Comparison of ENCODE assay signal across 10 cellular contexts in genomic region chr2:44949329-44950151, GRCh38. TPM values are rescaled to one million over a fixed set of nuclear protein-coding genes. Genes with fewer than 3 reads are reported as not detected.
DNase-seq lines count a peak whose midpoint lies in the region; ATAC-seq, FAIRE-seq and TF ChIP-seq lines count a peak whose summit lies in the region.
"Had no signal": no experiment of that assay in that cellular context is flagged by ENCODE, and none has a peak within 500 bp of the region (broad histone marks: within the 10 kb centered on the region; RNA-seq: fewer than 3 reads in every experiment).

No MANE protein-coding gene starts in this region.

- intact Hi-C loops in left ventricle myocardium superior (cut with micrococcal nuclease) (loop anchor here (10.0 kb wide), 1 partner anchor 555 kb away; no protein-coding TSS in a partner anchor), cardiac septum (cut with DNase I) (loop anchor here (5.0 to 10.0 kb wide), 2 partner anchors 385 to 907 kb away; no protein-coding TSS in a partner anchor)

- DNase-seq in left ventricle myocardium superior = no peak
- no peak for DNase-seq in cardiac septum (ENCODE audit: low spot score)
- no peak for DNase-seq in coronary artery (ENCODE audit: low spot score)
- DNase-seq in medulla oblongata (ENCODE audit: extremely low spot score) = peak; percentile 43
- no peak for DNase-seq in NCI-H1105 treated with DMSO at 0.1 percent for 48 hours (lab: John Stamatoyannopoulos, UW)
- DNase-seq in stimulated activated CD4-positive, alpha-beta T cell treated with anti-CD3 and anti-CD28 coated beads, Interleukin-1b, Interleukin-23, amount 100 ng/mL, for 48 hours = no peak
- DNase-seq in GM12891 (ENCODE audit: insufficient read length, low spot score) = no peak
- DNase-seq in midbrain (lab: John Stamatoyannopoulos, UW) = no peak
- DNase-seq: activated CD8-positive, alpha-beta memory T cell treated with anti-CD3 and anti-CD28 coated beads, Interleukin-2, amount 50 U/mL, for 48 hours had no signal

- H3K27ac ChIP-seq in coronary artery = no peak overlapping the region

- FAIRE-seq in GM12891 (lab: Jason Lieb, UNC) = no peak

- H3K4me3 ChIP-seq in coronary artery = peak overlapping the region; percentile 53

- ATAC-seq in left ventricle myocardium superior = peak; percentile 64

- no peak for TF ChIP-seq POLR2A in GM12891 (IDR thresholded peaks at IDR 0.05; ENCODE audit: low read depth, low read length)

- no peak for TF ChIP-seq CTCF in coronary artery (IDR thresholded peaks at IDR 0.05)

TF ChIP-seq in GM12891, 5 proteins besides CTCF, POLR2A, EP300 and RAD21:
- TF ChIP-seq POLR2AphosphoS5 (IDR thresholded peaks at IDR 0.05; ENCODE audit: low read depth, low read length) = no peak
- no peak for TF ChIP-seq PAX5 (IDR thresholded peaks at IDR 0.05; ENCODE audit: insufficient read depth, low read length, severe bottlenecking)
- no peak for TF ChIP-seq TAF1 (IDR thresholded peaks at IDR 0.05; ENCODE audit: low read depth, low read length)
- TF ChIP-seq SPI1 (IDR thresholded peaks at IDR 0.05; ENCODE audit: low read depth, low read length) = no peak
- TF ChIP-seq POU2F2 (IDR thresholded peaks at IDR 0.05; ENCODE audit: low read depth, low read length) = no peak

RNA-seq across cellular contexts. Expression of gene SIX3, which starts 8.0 kb away (rescaled TPM):
- total RNA-seq in left ventricle myocardium superior (not detected), cardiac septum (not detected)
- 0.17 TPM for polyA plus RNA-seq in GM12891 (2012; ENCODE audit: low read depth, missing spikeins)
- polyA plus RNA-seq: BJ had no signal

RNA-seq across cellular contexts. Expression of gene SIX2, which starts 59.7 kb away (rescaled TPM):
- total RNA-seq in left ventricle myocardium superior (0.40 TPM), cardiac septum (0.89 TPM)
- not detected for polyA plus RNA-seq in GM12891 (2012; ENCODE audit: low read depth, missing spikeins)
